In genomic region chr21:43645414-43645891, GRCh38 we compare ENCODE assay signal across 1 cellular context.
TF ChIP-seq lines count a peak whose summit lies in the region.

No MANE protein-coding gene starts in this region.

TF ChIP-seq in GM12878, 131 proteins besides CTCF, POLR2A, EP300 and RAD21 (continued from another document):
- TF ChIP-seq ATF2 (IDR thresholded peaks at IDR 0.05; ENCODE audit: low read length) (no peak), EGR1 (IDR thresholded peaks at IDR 0.05; ENCODE audit: borderline replicate concordance in 1 of 2, low read depth in 2 of 2, low read length in 2 of 2) (no peak)
